Comparison of ENCODE assay signal across 1 cellular context in genomic region chr3:57935539-57935938, GRCh38.
A peak's percentile ranks its signal among the peaks of the same experiment; 100 is the strongest.
TF ChIP-seq lines count a peak whose summit lies in the region.

No MANE protein-coding gene starts in this region.

TF ChIP-seq in K562, 482 proteins besides CTCF, POLR2A, EP300 and RAD21 (continued from another document and continues in another):
- TF ChIP-seq CBX1 (IDR thresholded peaks at IDR 0.05; ENCODE audit: low read depth) (no peak), IFI16 (CRISPR knock-in tag; IDR thresholded peaks at IDR 0.05) (no peak), ZBTB11 (CRISPR knock-in tag; IDR thresholded peaks at IDR 0.05) (peak in 1 of 3 experiments; percentile 44; a peak in 1 of 6 replicates), ZNF146 (CRISPR knock-in tag; IDR thresholded peaks at IDR 0.05; ENCODE audit: unreplicated experiment) (no peak), ZMIZ1 (IDR thresholded peaks at IDR 0.05; ENCODE audit: low read depth in 2 of 2, low read length in 2 of 2) (peak in 1 of 2 experiments; percentile 67; a peak in 1 of 4 replicates), LEF1 (IDR thresholded peaks at IDR 0.05) (peak; percentile 49), NCOA1 (IDR thresholded peaks at IDR 0.05; ENCODE audit: low read depth) (0 out of 2 replicates have a peak, but pooled peaks have one; percentile 28), JUNB (CRISPR knock-in tag; conservative IDR thresholded peaks at IDR 0.05) (no peak), NCOR1 (IDR thresholded peaks at IDR 0.05) (peak; percentile 88), HOXB6 (CRISPR knock-in tag; IDR thresholded peaks at IDR 0.05; ENCODE audit: borderline replicate concordance) (no peak), ADNP (tag; IDR thresholded peaks at IDR 0.05) (no peak), EP400 (IDR thresholded peaks at IDR 0.05) (peak; percentile 52; the same call in 1 of the 2 replicates), FOXM1 (IDR thresholded peaks at IDR 0.05; ENCODE audit: low read depth) (peak; percentile 76), FOXM1 (CRISPR knock-in tag; IDR thresholded peaks at IDR 0.05; ENCODE audit: low read depth) (no peak), USF2 (CRISPR knock-in tag; IDR thresholded peaks at IDR 0.05) (peak; percentile 62), XRCC3 (IDR thresholded peaks at IDR 0.05) (no peak), MYC (IDR thresholded peaks at IDR 0.05; ENCODE audit: low read depth, low read length) (peak; percentile 78), MYC (CRISPR knock-in tag; IDR thresholded peaks at IDR 0.05; ENCODE audit: borderline replicate concordance, low read depth) (no peak), ZNF644 (tag; IDR thresholded peaks at IDR 0.05; ENCODE audit: low read depth) (0 out of 2 replicates have a peak, but pooled peaks have one; percentile 48), SMAD1 (IDR thresholded peaks at IDR 0.05; ENCODE audit: low read depth, low read length, partially characterized antibody) (no peak), FOXJ3 (CRISPR knock-in tag; IDR thresholded peaks at IDR 0.05) (no peak), C11orf30 (IDR thresholded peaks at IDR 0.05; ENCODE audit: low read depth) (no peak), FOXP4 (CRISPR knock-in tag; IDR thresholded peaks at IDR 0.05; ENCODE audit: borderline replicate concordance) (no peak), ZNF766 (CRISPR knock-in tag; conservative IDR thresholded peaks at IDR 0.05) (0 out of 2 replicates have a peak, but pooled peaks have one; percentile 34), NBN (IDR thresholded peaks at IDR 0.05; ENCODE audit: low read depth) (0 out of 2 replicates have a peak, but pooled peaks have one; percentile 34), ARNT (IDR thresholded peaks at IDR 0.05) (no peak), EGR1 (conservative IDR thresholded peaks at IDR 0.05) (no peak), MCM5 (IDR thresholded peaks at IDR 0.05; ENCODE audit: low read depth) (no peak), SMARCA4 (IDR thresholded peaks at IDR 0.05) (peak; percentile 89), HMBOX1 (IDR thresholded peaks at IDR 0.05) (peak; percentile 91), GABPA (tag; conservative IDR thresholded peaks at IDR 0.05; ENCODE audit: low read depth) (no peak), SNRNP70 (optimal IDR thresholded peaks at IDR 0.05; ENCODE audit: low read depth, low read length) (no peak), JUN (IDR thresholded peaks at IDR 0.05; ENCODE audit: borderline replicate concordance, low read depth, low read length) (no peak; the same call in 1 of the 2 replicates), JUN (CRISPR knock-in tag; IDR thresholded peaks at IDR 0.05; ENCODE audit: borderline replicate concordance) (no peak), ZNF12 (CRISPR knock-in tag; IDR thresholded peaks at IDR 0.05) (no peak), MXI1 (IDR thresholded peaks at IDR 0.05; ENCODE audit: low read depth, low read length) (no peak), ERF (CRISPR knock-in tag; IDR thresholded peaks at IDR 0.05) (no peak), CHD2 (IDR thresholded peaks at IDR 0.05; ENCODE audit: low read depth, low read length) (no peak), CREM (IDR thresholded peaks at IDR 0.05; ENCODE audit: low read depth) (peak; percentile 46), MTA2 (IDR thresholded peaks at IDR 0.05; ENCODE audit: low read depth) (peak; percentile 82), RCOR1 (IDR thresholded peaks at IDR 0.05; ENCODE audit: borderline replicate concordance in 1 of 2, low read depth in 2 of 2, low read length in 2 of 2) (peak in 1 of 2 experiments; percentile 89; a peak in 3 of 4 replicates), SIRT6 (IDR thresholded peaks at IDR 0.05; ENCODE audit: low read depth, low read length) (no peak), CREB1 (IDR thresholded peaks at IDR 0.05) (no peak), CREB1 (CRISPR knock-in tag; IDR thresholded peaks at IDR 0.05) (no peak), THAP7 (CRISPR knock-in tag; IDR thresholded peaks at IDR 0.05) (no peak), THRA (IDR thresholded peaks at IDR 0.05) (no peak), TAF1 (IDR thresholded peaks at IDR 0.05; ENCODE audit: control insufficient read depth, extremely low read depth, insufficient read depth, low read length, severe bottlenecking) (no peak), JUND (IDR thresholded peaks at IDR 0.05; ENCODE audit: borderline replicate concordance, low read depth, low read length) (peak; percentile 45; the same call in 1 of the 2 replicates), JUND (tag; IDR thresholded peaks at IDR 0.05; ENCODE audit: borderline replicate concordance, low read depth, low read length) (no peak; the same call in 2 of the 3 replicates), SPI1 (IDR thresholded peaks at IDR 0.05; ENCODE audit: borderline replicate concordance, low read depth, low read length) (peak; percentile 29; the same call in 1 of the 2 replicates), HEY1 (CRISPR knock-in tag; IDR thresholded peaks at IDR 0.05; ENCODE audit: borderline replicate concordance) (no peak), HES1 (IDR thresholded peaks at IDR 0.05; ENCODE audit: low read depth) (peak; percentile 66; the same call in 1 of the 2 replicates), TRIM24 (IDR thresholded peaks at IDR 0.05) (peak; percentile 82 to 86), DACH1 (IDR thresholded peaks at IDR 0.05; ENCODE audit: partially characterized antibody) (peak; percentile 37), SFPQ (IDR thresholded peaks at IDR 0.05; ENCODE audit: low read depth, low read length) (no peak)
